29 cellular contexts compared by ENCODE assay signal in genomic region chr17:30997842-30998241, GRCh38.
"Had no signal": no experiment of that assay in that cellular context is flagged by ENCODE, and none has a peak within 500 bp of the region (broad histone marks: within the 10 kb centered on the region; RNA-seq: fewer than 3 reads in every experiment).

No MANE protein-coding gene starts in this region.

- H3K4me1 Mint-ChIP-seq: activated CD4-positive, alpha-beta memory T cell treated with anti-CD3 and anti-CD28 coated beads, Interleukin-2, amount 10 ng/mL, durations not matched to agents 7 days and 5 days; activated CD4-positive, alpha-beta T cell treated with anti-CD3 and anti-CD28 coated beads, Interleukin-2, amount 10 ng/mL, durations not matched to agents 7 days and 5 days; activated naive CD8-positive, alpha-beta T cell treated with anti-CD3 and anti-CD28 coated beads, Interleukin-2, amount 10 ng/mL, durations not matched to agents 7 days and 5 days; brain had no signal

- ATAC-seq: activated naive CD4-positive, alpha-beta T cell treated with anti-CD3 and anti-CD28 coated beads, Interleukin-2, amount 50 U/mL, for 72 hours; foreskin keratinocyte had no signal

- H3K27ac Mint-ChIP-seq: activated CD4-positive, alpha-beta memory T cell treated with anti-CD3 and anti-CD28 coated beads, Interleukin-2, amount 10 ng/mL, durations not matched to agents 7 days and 5 days; activated CD4-positive, alpha-beta T cell treated with anti-CD3 and anti-CD28 coated beads, Interleukin-2, amount 10 ng/mL, durations not matched to agents 7 days and 5 days; activated naive CD4-positive, alpha-beta T cell treated with anti-CD3 and anti-CD28 coated beads for 36 hours; activated naive CD8-positive, alpha-beta T cell treated with anti-CD3 and anti-CD28 coated beads, Interleukin-2, amount 10 ng/mL, durations not matched to agents 7 days and 5 days; activated T-cell treated with anti-CD3 and anti-CD28 coated beads, Interleukin-2, amount 50 U/mL, for 24 hours; activated T-helper 2 cell treated with anti-CD3 and anti-CD28 coated beads, Interferon-gamma antibody, Interleukin-2, Interleukin-4, amounts not matched to agents 10 μg/mL and 5 μg/mL and 100 μg/mL, durations not matched to agents 14 hours and 24 hours and 36 hours; brain; dendritic cell treated with granulocyte-macrophage colony-stimulating factor and Interleukin-4, amounts not matched to agents 40 ng/mL and 50 ng/mL, for 4 days; endodermal cell had no signal

- H3K36me3 Mint-ChIP-seq: brain had no signal

- H3K27me3 ChIP-seq: ascending aorta, breast epithelium, cardiac muscle cell, dorsolateral prefrontal cortex, esophagus muscularis mucosa, foreskin keratinocyte had no signal

- H3K9me3 ChIP-seq: ascending aorta, breast epithelium, esophagus muscularis mucosa had no signal

- H3K36me3 ChIP-seq: cardiac muscle cell had no signal

- H3K4me3 Mint-ChIP-seq: activated CD4-positive, alpha-beta memory T cell treated with anti-CD3 and anti-CD28 coated beads, Interleukin-2, amount 10 ng/mL, durations not matched to agents 7 days and 5 days; activated CD4-positive, alpha-beta T cell treated with anti-CD3 and anti-CD28 coated beads, Interleukin-2, amount 10 ng/mL, durations not matched to agents 7 days and 5 days; activated naive CD4-positive, alpha-beta T cell treated with anti-CD3 and anti-CD28 coated beads for 36 hours; activated naive CD8-positive, alpha-beta T cell treated with anti-CD3 and anti-CD28 coated beads, Interleukin-2, amount 10 ng/mL, durations not matched to agents 7 days and 5 days; activated T-cell treated with anti-CD3 and anti-CD28 coated beads, Interleukin-2, amount 50 U/mL, for 24 hours; brain; dendritic cell treated with granulocyte-macrophage colony-stimulating factor and Interleukin-4, amounts not matched to agents 40 ng/mL and 50 ng/mL, for 4 days; endodermal cell had no signal

- H3K4me3 ChIP-seq: ascending aorta, breast epithelium, cardiac muscle cell, coronary artery, dorsolateral prefrontal cortex, esophagus muscularis mucosa had no signal

- H3K9me3 Mint-ChIP-seq: activated CD4-positive, alpha-beta memory T cell treated with anti-CD3 and anti-CD28 coated beads, Interleukin-2, amount 10 ng/mL, durations not matched to agents 7 days and 5 days; activated CD4-positive, alpha-beta T cell treated with anti-CD3 and anti-CD28 coated beads, Interleukin-2, amount 10 ng/mL, durations not matched to agents 7 days and 5 days; activated naive CD4-positive, alpha-beta T cell treated with anti-CD3 and anti-CD28 coated beads for 36 hours; activated naive CD4-positive, alpha-beta T cell treated with anti-CD3 and anti-CD28 coated beads, Interleukin-2, amount 50 U/mL, for 72 hours; activated naive CD8-positive, alpha-beta T cell treated with anti-CD3 and anti-CD28 coated beads, Interleukin-2, amount 10 ng/mL, durations not matched to agents 7 days and 5 days; activated T-cell treated with anti-CD3 and anti-CD28 coated beads, Interleukin-2, amount 50 U/mL, for 24 hours; activated T-helper 2 cell treated with anti-CD3 and anti-CD28 coated beads, Interferon-gamma antibody, Interleukin-2, Interleukin-4, amounts not matched to agents 10 μg/mL and 5 μg/mL and 100 μg/mL, durations not matched to agents 14 hours and 24 hours and 36 hours; brain; dendritic cell treated with granulocyte-macrophage colony-stimulating factor and Interleukin-4, amounts not matched to agents 40 ng/mL and 50 ng/mL, for 4 days had no signal

- H3K4me1 ChIP-seq: ascending aorta, breast epithelium, esophagus muscularis mucosa, foreskin keratinocyte had no signal

- H3K27me3 Mint-ChIP-seq: activated CD4-positive, alpha-beta memory T cell treated with anti-CD3 and anti-CD28 coated beads, Interleukin-2, amount 10 ng/mL, durations not matched to agents 7 days and 5 days; activated CD4-positive, alpha-beta T cell treated with anti-CD3 and anti-CD28 coated beads, Interleukin-2, amount 10 ng/mL, durations not matched to agents 7 days and 5 days; activated naive CD8-positive, alpha-beta T cell treated with anti-CD3 and anti-CD28 coated beads, Interleukin-2, amount 10 ng/mL, durations not matched to agents 7 days and 5 days; activated T-cell treated with anti-CD3 and anti-CD28 coated beads, Interleukin-2, amount 50 U/mL, for 24 hours; dendritic cell treated with granulocyte-macrophage colony-stimulating factor and Interleukin-4, amounts not matched to agents 40 ng/mL and 50 ng/mL, for 4 days had no signal

- H3K27ac ChIP-seq: ascending aorta, breast epithelium, cardiac muscle cell, coronary artery, dorsolateral prefrontal cortex, esophagus muscularis mucosa, foreskin keratinocyte had no signal

- DNase-seq: activated CD4-positive, alpha-beta memory T cell treated with anti-CD3 and anti-CD28 coated beads, Interleukin-2, amount 10 ng/mL, durations not matched to agents 7 days and 5 days; activated CD4-positive, alpha-beta T cell treated with anti-CD3 and anti-CD28 coated beads for 1 hour; activated CD4-positive, alpha-beta T cell treated with anti-CD3 and anti-CD28 coated beads for 4 hours; activated CD4-positive, alpha-beta T cell treated with anti-CD3 and anti-CD28 coated beads, Interleukin-2, amount 10 ng/mL, durations not matched to agents 7 days and 5 days; activated CD4-positive, alpha-beta T cell treated with anti-CD3 and anti-CD28 coated beads, Interleukin-2, amount 50 U/mL, for 4 hours; activated CD4-positive, CD25-positive, alpha-beta regulatory T cell; activated CD8-positive, alpha-beta memory T cell treated with anti-CD3 and anti-CD28 coated beads, Interleukin-2, amount 50 U/mL, for 48 hours; activated effector memory CD4-positive, alpha-beta T cell treated with anti-CD3 and anti-CD28 coated beads, Interleukin-2, amount 50 U/mL, for 16 hours; activated naive CD4-positive, alpha-beta T cell treated with anti-CD3 and anti-CD28 coated beads for 36 hours; activated naive CD8-positive, alpha-beta T cell treated with anti-CD3 and anti-CD28 coated beads, Interleukin-2, amount 10 ng/mL, durations not matched to agents 7 days and 5 days; activated T-cell treated with anti-CD3 and anti-CD28 coated beads for 4 hours; activated T-cell treated with anti-CD3 and anti-CD28 coated beads, Interleukin-2, amount 50 U/mL, for 24 hours; central memory CD4-positive, alpha-beta T cell; cerebellar nuclear complex; dorsolateral prefrontal cortex; effector memory CD4-positive, alpha-beta T cell; endodermal cell; foreskin keratinocyte; head of caudate nucleus; T-helper 2 cell had no signal
